10 cellular contexts compared by ENCODE assay signal in the genomic region with DNA sequence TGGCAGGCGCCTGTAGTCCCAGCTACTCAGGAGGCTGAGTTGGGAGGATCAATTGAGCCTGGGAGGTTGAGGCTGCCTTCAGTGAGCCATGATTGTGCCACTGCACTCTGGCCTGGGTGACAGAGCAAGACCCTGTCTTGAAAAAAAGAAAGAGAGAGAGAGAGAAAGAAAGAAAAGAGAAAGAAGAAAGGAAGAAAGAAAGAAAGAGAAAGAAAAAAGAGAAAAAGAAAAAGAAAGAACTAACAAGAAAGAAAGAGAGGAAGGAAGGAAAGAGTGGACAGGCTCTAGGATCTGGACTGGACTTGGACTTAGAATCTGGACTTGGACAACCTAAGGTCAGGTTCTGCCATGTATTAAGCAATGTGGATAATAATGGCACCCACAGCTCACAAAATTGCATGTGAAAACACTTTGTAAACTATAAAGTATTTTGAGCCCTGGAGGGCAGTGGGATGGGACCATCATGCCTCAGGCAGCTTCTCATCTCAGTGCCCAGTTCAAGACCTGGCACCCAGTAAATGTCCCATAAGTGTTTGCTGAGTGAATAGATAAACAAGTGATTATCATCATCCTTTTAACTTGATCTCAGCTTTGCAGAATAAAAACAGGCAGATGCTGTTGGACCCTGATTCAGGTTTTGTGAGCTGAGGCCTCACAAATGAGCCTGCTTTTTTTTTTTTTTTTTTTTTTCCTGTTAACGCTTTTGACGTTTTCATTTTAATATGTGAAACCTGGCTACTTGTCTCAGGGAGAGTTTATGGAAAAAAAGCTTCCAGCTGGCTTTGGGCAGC. TPM values are rescaled to one million over a fixed set of nuclear protein-coding genes. Genes with fewer than 3 reads are reported as not detected.
DNase-seq lines count a peak whose midpoint lies in the region; TF ChIP-seq lines count a peak whose summit lies in the region.
"Had no signal": no experiment of that assay in that cellular context is flagged by ENCODE, and none has a peak within 500 bp of the region (broad histone marks: within the 10 kb centered on the region; RNA-seq: fewer than 3 reads in every experiment).

No MANE protein-coding gene starts in this region.

- DNase-seq in DMS53 treated with DMSO at 0.1 percent for 48 hours (lab: John Stamatoyannopoulos, UW; ENCODE audit: unreplicated experiment) (peak; percentile 68), NCI-H2196 treated with DMSO at 0.1 percent for 48 hours (lab: John Stamatoyannopoulos, UW; ENCODE audit: unreplicated experiment) (peak; percentile 40), adipocyte (ENCODE audit: low read depth) (no peak), C1 segment of cervical spinal cord (lab: John Stamatoyannopoulos, UW) (no peak), EL (no peak), coronary artery (ENCODE audit: low spot score) (no peak), SK-N-DZ (ENCODE audit: low spot score) (no peak)
- DNase-seq: head of caudate nucleus, SK-N-SH had no signal

- peaks cover 22% of the 10 kb centered on the region for H3K4me1 ChIP-seq in adipocyte (ENCODE audit: control insufficient read depth, insufficient read depth, low read length)
- peaks cover 9 to 13% (median 10%) of the 10 kb centered on the region in 3 donors for H3K4me1 ChIP-seq in skeletal muscle tissue (ENCODE audit: control insufficient read depth in 3 of 3, insufficient read depth in 3 of 3, low read length in 3 of 3)

- H3K9me3 ChIP-seq in adipocyte (ENCODE audit: control insufficient read depth, low read length): no peaks in the 10 kb centered on the region
- H3K9me3 ChIP-seq in skeletal muscle tissue (ENCODE audit: control insufficient read depth in 3 of 3, low read length in 3 of 3): no peaks in the 10 kb centered on the region
- H3K9me3 ChIP-seq: SK-N-SH had no signal

- H3K9ac ChIP-seq in adipocyte (ENCODE audit: low read length): peak overlapping the region; percentile 40
- no peak overlapping the region for H3K9ac ChIP-seq in skeletal muscle tissue (ENCODE audit: low read depth in 1 of 3, low read length in 3 of 3)
- H3K9ac ChIP-seq: SK-N-SH had no signal

- no peak overlapping the region for H3K4me3 ChIP-seq in adipocyte (ENCODE audit: low read length)
- H3K4me3 ChIP-seq in skeletal muscle tissue (ENCODE audit: low read length in 3 of 3): no peak overlapping the region
- H3K4me3 ChIP-seq in coronary artery: no peak overlapping the region

- H3K27ac ChIP-seq in skeletal muscle tissue (ENCODE audit: low read depth, low read length): peak overlapping the region; percentile 40
- peak overlapping the region in 1 of 2 donors; percentile 59 for H3K27ac ChIP-seq in coronary artery

- H3K27me3 ChIP-seq in adipocyte (replicated peaks; ENCODE audit: control insufficient read depth, insufficient read depth, low read length) (no peaks in the 10 kb centered on the region), skeletal muscle tissue (ENCODE audit: control insufficient read depth in 3 of 3, insufficient read depth in 3 of 3, low read length in 3 of 3) (peaks cover 0 to 1% (median 0%) of the 10 kb centered on the region in 3 donors)

- H3K36me3 ChIP-seq in adipocyte (ENCODE audit: control insufficient read depth, insufficient read depth, low read length, severe bottlenecking) (no peaks in the 10 kb centered on the region), skeletal muscle tissue (ENCODE audit: control insufficient read depth in 3 of 3, insufficient read depth in 3 of 3, low read length in 3 of 3) (no peaks in the 10 kb centered on the region)

- TF ChIP-seq CTCF in coronary artery (IDR thresholded peaks at IDR 0.05): no peak

RNA-seq across cellular contexts. Expression of a gene that starts 12.8 kb away (rescaled TPM):
- total RNA-seq in skeletal muscle tissue: 14.1 TPM
- polyA plus RNA-seq in SK-N-DZ (2014; cell fraction: cytosol; rRNA removed): 26.9 and 29.8 TPM in 2 replicates
- 66.0 and 92.0 TPM in 2 replicates for polyA plus RNA-seq in SK-N-DZ (2014; cell fraction: nucleus; rRNA removed)

RNA-seq across cellular contexts. Expression of a gene that starts 36.8 kb away (rescaled TPM):
- 2.1 TPM for total RNA-seq in skeletal muscle tissue
- 0.73 and 0.99 TPM in 2 replicates for polyA plus RNA-seq in SK-N-DZ (2014; cell fraction: cytosol; rRNA removed)
- 2.5 and 4.3 TPM in 2 replicates for polyA plus RNA-seq in SK-N-DZ (2014; cell fraction: nucleus; rRNA removed)

RNA-seq across cellular contexts. Expression of a gene that starts 47.1 kb away (rescaled TPM):
- 27.1 TPM for total RNA-seq in skeletal muscle tissue
- 9.0 and 10.6 TPM in 2 replicates for polyA plus RNA-seq in SK-N-DZ (2014; cell fraction: cytosol; rRNA removed)
- 6.4 and 7.2 TPM in 2 replicates for polyA plus RNA-seq in SK-N-DZ (2014; cell fraction: nucleus; rRNA removed)

Comparison
In these comparisons a context has a peak if more than half of its experiments do, and no peak if none do; other contexts are left out.
1. DNase-seq: peak in DMS53 treated with DMSO at 0.1 percent for 48 hours (single experiment) and NCI-H2196 treated with DMSO at 0.1 percent for 48 hours (single experiment); none in adipocyte (single experiment), C1 segment of cervical spinal cord (0 of 14), EL (single experiment), coronary artery (single experiment) and SK-N-DZ (single experiment).